Comparison of ENCODE assay signal across 15 cellular contexts in the genomic region with DNA sequence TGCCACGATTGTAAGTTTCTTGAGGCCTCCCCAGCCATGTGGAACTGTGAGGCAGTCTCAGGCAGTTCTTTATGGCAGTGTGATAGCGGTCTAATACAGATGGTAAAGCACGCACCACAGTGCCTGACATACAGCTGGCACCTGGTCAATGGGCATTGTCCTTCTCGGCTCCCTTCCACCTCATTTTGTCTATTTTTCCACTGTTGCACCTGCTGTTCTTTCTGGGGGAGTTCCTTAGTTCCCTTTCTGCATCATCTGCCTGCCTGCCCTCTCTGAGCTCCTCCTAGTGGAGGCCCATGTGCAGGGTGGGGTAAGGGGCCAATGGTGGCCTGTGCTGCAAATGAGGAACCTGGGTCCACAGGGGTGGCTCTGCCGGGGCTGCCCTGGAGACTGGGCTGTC.
DNase-seq lines count a peak whose midpoint lies in the region; ATAC-seq, FAIRE-seq and TF ChIP-seq lines count a peak whose summit lies in the region.
"Had no signal": no experiment of that assay in that cellular context is flagged by ENCODE, and none has a peak within 500 bp of the region (broad histone marks: within the 10 kb centered on the region; RNA-seq: fewer than 3 reads in every experiment).

No MANE protein-coding gene starts in this region.

- WGBS in GM12878 (ENCODE audit: insufficient coverage, insufficient replicate concordance, low lambda C conversion rate, missing lambda C conversion rate) = 48% methylated on average over 5 of the region's 5 CpGs

- SMC1A ChIA-PET in GM12878 (lab: Charles Lee; ENCODE audit: uncharacterized antibody, unreplicated experiment) = interaction anchor here (0.6 to 2.6 kb wide), 14 partner anchors 9 to 192 kb away, joined by 3 to 20 read pairs (median 4); no protein-coding TSS in a partner anchor

- H3K4me1 ChIP-seq in GM12878 (ENCODE audit: control insufficient read depth, insufficient read depth, low read length) = no peaks in the 10 kb centered on the region
- no peaks in the 10 kb centered on the region for H3K4me1 ChIP-seq in gastrocnemius medialis

- intact Hi-C loops in GM12878 (cut with micrococcal nuclease; ENCODE audit: unreplicated experiment) (no loop called here), head of caudate nucleus (cut with DNase I) (no loop called here), gastrocnemius medialis (cut with DNase I; ENCODE audit: low total_unique reads) (no loop called here)

- peaks cover 0 to 34% of the 10 kb centered on the region in 2 experiments; a peak in 2 of 4 replicates for H3K36me3 ChIP-seq in GM12878 (ENCODE audit: control insufficient read depth in 2 of 2, insufficient read depth in 2 of 2, low read length in 1 of 2)
- no peaks in the 10 kb centered on the region for H3K36me3 ChIP-seq in gastrocnemius medialis
- H3K36me3 ChIP-seq: thoracic aorta had no signal

- H3K27ac ChIP-seq in HL-60 (replicated peaks) = peak overlapping the region; percentile 74
- H3K27ac ChIP-seq in GM12878 (ENCODE audit: control insufficient read depth, insufficient read depth) = no peak overlapping the region
- no peak overlapping the region for H3K27ac ChIP-seq in gastrocnemius medialis
- H3K27ac ChIP-seq: coronary artery, thoracic aorta had no signal

- no peak overlapping the region for H2AFZ ChIP-seq in GM12878 (ENCODE audit: control insufficient read depth, low read depth, low read length)

- POLR2A ChIA-PET in GM10248 (lab: Yijun Ruan, JAX) (no interaction called here), GM12878 (lab: Charles Lee) (interaction anchor here (1.1 to 1.5 kb wide), 3 partner anchors 8 to 34 kb away, joined by 3 to 5 read pairs (median 3); no protein-coding TSS in a partner anchor)

- H3K4me3 ChIP-seq in HL-60 (replicated peaks; ENCODE audit: insufficient read depth, low read length) (no peak overlapping the region), GM12878 (no peak overlapping the region), gastrocnemius medialis (no peak overlapping the region)
- H3K4me3 ChIP-seq: coronary artery, thoracic aorta had no signal

- peaks cover 4% of the 10 kb centered on the region for H3K79me2 ChIP-seq in GM12878 (ENCODE audit: control insufficient read depth, insufficient read depth, low read length)

- no peaks in the 10 kb centered on the region for H4K20me1 ChIP-seq in GM12878 (ENCODE audit: control insufficient read depth, insufficient read depth)

- no peak for TF ChIP-seq CTCF in GM10248 (IDR thresholded peaks at IDR 0.05; ENCODE audit: control extremely low read depth, extremely low read depth, low read depth, missing control alignments)
- TF ChIP-seq CTCF in HL-60 (IDR thresholded peaks at IDR 0.05; ENCODE audit: insufficient read depth, low read length) = no peak
- TF ChIP-seq CTCF in GM12878 (IDR thresholded peaks at IDR 0.05 in 2 of 3, conservative IDR thresholded peaks at IDR 0.05 in 1 of 3; ENCODE audit: control insufficient read depth in 2 of 3, extremely low read depth in 1 of 3, insufficient read depth in 1 of 3, low read depth in 3 of 3, low read length in 3 of 3) = peak; percentile 17 to 47 (median 27); a peak in 3 of 6 replicates
- TF ChIP-seq CTCF in gastrocnemius medialis (IDR thresholded peaks at IDR 0.05 in 4 of 5, conservative IDR thresholded peaks at IDR 0.05 in 1 of 5) = no peak

- no peak for TF ChIP-seq EP300 in GM12878 (IDR thresholded peaks at IDR 0.05; ENCODE audit: borderline replicate concordance in 1 of 2, control insufficient read depth in 1 of 2, low read depth in 2 of 2, low read length in 2 of 2)

- no TSS peak for BruUV-seq in GM12878 (replicated peaks; lab: Mats Ljungman, UMichigan)

- H3K4me2 ChIP-seq in GM12878 (ENCODE audit: control insufficient read depth, insufficient read depth) = no peak overlapping the region

- no peak for FAIRE-seq in GM12878 (lab: Jason Lieb, UNC)
- FAIRE-seq: frontal cortex had no signal

- H3K27me3 ChIP-seq in HL-60 (ENCODE audit: insufficient read depth, poor library complexity, severe bottlenecking) (no peaks in the 10 kb centered on the region), GM12878 (replicated peaks in 1 of 2; ENCODE audit: control insufficient read depth in 2 of 2, insufficient read depth in 2 of 2, low read length in 1 of 2) (no peaks in the 10 kb centered on the region), gastrocnemius medialis (no peaks in the 10 kb centered on the region)

- CTCF ChIA-PET in GM10248 (lab: Yijun Ruan, JAX) (interaction anchor here (0.9 to 2.9 kb wide), 6 partner anchors 10 to 144 kb away, joined by 3 to 10 read pairs (median 4); no protein-coding TSS in a partner anchor), GM12878 (lab: Yijun Ruan, JAX) (interaction anchor here (1.0 to 2.0 kb wide), 5 partner anchors 11 to 75 kb away, joined by 3 to 11 read pairs (median 9); no protein-coding TSS in a partner anchor)

- H3K9me3 ChIP-seq in GM12878 (replicated peaks; ENCODE audit: control insufficient read depth, insufficient read depth, low read length) = no peaks in the 10 kb centered on the region; the same call in 2 of the 3 replicates
- no peaks in the 10 kb centered on the region for H3K9me3 ChIP-seq in gastrocnemius medialis
- H3K9me3 ChIP-seq: thoracic aorta had no signal

- peak; percentile 44 for DNase-seq in GM10248 (ENCODE audit: extremely low spot score)
- peak; percentile 86 to 92 for DNase-seq in HL-60 (ENCODE audit: low read depth in 1 of 2, low spot score in 1 of 2)
- DNase-seq in GM12878 (ENCODE audit: low read depth, low spot score) = no peak
- DNase-seq in head of caudate nucleus = no peak
- DNase-seq in gastrocnemius medialis = no peak
- no peak for DNase-seq in medulla oblongata (ENCODE audit: extremely low spot score)
- no peak for DNase-seq in iPS-NIHi11 (ENCODE audit: low spot score)
- DNase-seq: activated CD4-positive, alpha-beta T cell treated with anti-CD3 and anti-CD28 coated beads for 36 hours; GDM1; NCI-H1930; posterior cingulate gyrus had no signal

- peak; percentile 53 for TF ChIP-seq RAD21 in GM12878 (IDR thresholded peaks at IDR 0.05; ENCODE audit: insufficient read depth, low read depth, low read length)

- TF ChIP-seq POLR2A in GM12878 (IDR thresholded peaks at IDR 0.05; ENCODE audit: low read depth, low read length) = no peak
- no peak for TF ChIP-seq POLR2A in gastrocnemius medialis (IDR thresholded peaks at IDR 0.05)

- ATAC-seq in GM21367 (IDR thresholded peaks at IDR 0.05; ENCODE audit: unreplicated experiment) (peak; percentile 59), GM12878 (peak; percentile 87), gastrocnemius medialis (no peak)
- ATAC-seq: activated CD4-positive, alpha-beta T cell treated with anti-CD3 and anti-CD28 coated beads for 36 hours had no signal

- in situ Hi-C loops in GM12878 (cut with MboI) = no loop called here
- in situ Hi-C loops in gastrocnemius medialis (cut with MboI; ENCODE audit: low sequenced_read_pairs in 4 of 4) = no loop called here

- RAD21 ChIA-PET in GM12878 (lab: Charles Lee; ENCODE audit: unreplicated experiment) = interaction anchor here (1.0 to 2.9 kb wide), 12 partner anchors 11 to 812 kb away, joined by 3 to 19 read pairs (median 4); partner anchors contain the start of gene TRIB2

- no peak overlapping the region for H3K9ac ChIP-seq in GM12878 (ENCODE audit: control insufficient read depth, insufficient read depth, low read length)

TF ChIP-seq in GM12878, 131 proteins besides CTCF, POLR2A, EP300 and RAD21:
- peak; percentile 45; the same call in 1 of the 2 replicates for TF ChIP-seq YY1 (IDR thresholded peaks at IDR 0.05; ENCODE audit: low read depth, low read length)
- 0 out of 2 replicates have a peak, but pooled peaks have one; percentile 23 for TF ChIP-seq TCF12 (IDR thresholded peaks at IDR 0.05; ENCODE audit: low read depth, low read length)
- 0 out of 2 replicates have a peak, but pooled peaks have one; percentile 70 for TF ChIP-seq TCF3 (IDR thresholded peaks at IDR 0.05; ENCODE audit: borderline replicate concordance, insufficient read depth, low read depth, low read length)
- no peak for TF ChIP-seq SP1 (IDR thresholded peaks at IDR 0.05; ENCODE audit: low read depth, low read length)
- peak; percentile 21; the same call in 1 of the 2 replicates for TF ChIP-seq SMC3 (IDR thresholded peaks at IDR 0.05; ENCODE audit: borderline replicate concordance, low read length)
TF ChIP-seq in GM12878: peak in this region for 4.

Comparison
In these comparisons a context has a peak if more than half of its experiments do, and no peak if none do; other contexts are left out.
1. DNase-seq: peak in GM10248 (single experiment) and HL-60 (2 of 2); none in GM12878 (single experiment), head of caudate nucleus (0 of 42), gastrocnemius medialis (0 of 2), medulla oblongata (single experiment) and iPS-NIHi11 (single experiment).
2. CTCF ChIP-seq: peak in GM12878 (3 of 3); none in GM10248 (single experiment), HL-60 (single experiment) and gastrocnemius medialis (0 of 5).
3. ATAC-seq: peak in GM21367 (single experiment) and GM12878 (single experiment); none in gastrocnemius medialis (0 of 2).